In genomic region chr9:90787771-90788460, GRCh38 we compare ENCODE assay signal across 24 cellular contexts. TPM values are rescaled to one million over a fixed set of nuclear protein-coding genes. Genes with fewer than 3 reads are reported as not detected.
DNase-seq lines count a peak whose midpoint lies in the region; ATAC-seq, FAIRE-seq and TF ChIP-seq lines count a peak whose summit lies in the region.
"Had no signal": no experiment of that assay in that cellular context is flagged by ENCODE, and none has a peak within 500 bp of the region (broad histone marks: within the 10 kb centered on the region; RNA-seq: fewer than 3 reads in every experiment).

No MANE protein-coding gene starts in this region.

- H3K9me3 ChIP-seq in pancreas: no peaks in the 10 kb centered on the region
- H3K9me3 ChIP-seq: breast epithelium, sigmoid colon, upper lobe of right lung had no signal

- no peaks in the 10 kb centered on the region for H3K36me3 ChIP-seq in pancreas
- H3K36me3 ChIP-seq: breast epithelium, sigmoid colon, upper lobe of right lung had no signal

- no peak overlapping the region for H3K4me3 ChIP-seq in pancreas
- H3K4me3 ChIP-seq: breast epithelium, sigmoid colon, upper lobe of right lung had no signal

- DNase-seq in pancreas: no peak
- no peak for DNase-seq in germinal center (ENCODE audit: low spot score)
- no peak for DNase-seq in effector CD4-positive, alpha-beta T cell
- DNase-seq in NCI-H2081 (lab: John Stamatoyannopoulos, UW): no peak
- DNase-seq: activated CD4-positive, CD25-positive, alpha-beta regulatory T cell; activated naive CD8-positive, alpha-beta T cell treated with anti-CD3 and anti-CD28 coated beads, Interleukin-2, amount 50 U/mL, for 24 hours; dermis blood vessel endothelial cell; foreskin melanocyte; kidney glomerular epithelial cell; naive B cell; NCI-H1048; NCI-H526; sigmoid colon; stimulated activated CD4-positive, alpha-beta T cell treated with anti-CD3 and anti-CD28 coated beads, Interleukin-1b, Interleukin-23, amount 100 ng/mL, for 48 hours; stimulated activated naive CD8-positive, alpha-beta T cell treated with anti-CD3 and anti-CD28 coated beads, Interleukin-15, amount 100 ng/mL, for 72 hours; T-helper 2 cell; upper lobe of right lung had no signal

- peaks cover 0 to 8% (median 7%) of the 10 kb centered on the region in 3 donors for H3K4me1 ChIP-seq in pancreas
- H3K4me1 ChIP-seq: breast epithelium, sigmoid colon, upper lobe of right lung had no signal

- no peak overlapping the region for H3K27ac ChIP-seq in pancreas
- H3K27ac ChIP-seq: breast epithelium, sigmoid colon, upper lobe of right lung had no signal

- intact Hi-C loops in pancreas (cut with DNase I): no loop called here

- no peak for TF ChIP-seq CTCF in pancreas (IDR thresholded peaks at IDR 0.05)

- ATAC-seq in GM18870 (IDR thresholded peaks at IDR 0.05; ENCODE audit: unreplicated experiment) (peak; percentile 78), GM21737 (IDR thresholded peaks at IDR 0.05; ENCODE audit: unreplicated experiment) (peak; percentile 52), HG03378 (IDR thresholded peaks at IDR 0.05; ENCODE audit: unreplicated experiment) (peak; percentile 72), pancreas (no peak)
- ATAC-seq: activated naive CD8-positive, alpha-beta T cell treated with anti-CD3 and anti-CD28 coated beads, Interleukin-2, amount 50 U/mL, for 24 hours; activated T-helper 17 cell treated with anti-CD3 and anti-CD28 coated beads, Interleukin-2, amount 50 U/mL, for 72 hours; HCT116; stimulated activated naive CD8-positive, alpha-beta T cell treated with anti-CD3 and anti-CD28 coated beads, Interleukin-15, amount 100 ng/mL, for 72 hours; upper lobe of right lung had no signal

- H3K27me3 ChIP-seq in pancreas: no peaks in the 10 kb centered on the region
- H3K27me3 ChIP-seq: breast epithelium, upper lobe of right lung had no signal

- WGBS in pancreas, 2 donors: 57 to 62% methylated on average over 4 of the region's 4 CpGs

- peak; percentile 80 for FAIRE-seq in pancreas (lab: Jason Lieb, UNC)

RNA-seq across cellular contexts. Expression of gene SYK, which starts 13.7 kb away (rescaled TPM):
- total RNA-seq in pancreas: 10 to 100 TPM in 5 of 6 donors, 1 to 10 TPM in 1; 9.7 to 41.1 (median 12.8) TPM
- polyA plus RNA-seq in pancreas: 1 to 10 TPM; 5.5 to 6.4 TPM
- total RNA-seq: osteocyte had no signal

Comparison
In these comparisons a context has a peak if more than half of its experiments do, and no peak if none do; other contexts are left out.
1. ATAC-seq: peak in GM18870 (single experiment), GM21737 (single experiment) and HG03378 (single experiment); none in pancreas (0 of 4).